In genomic region chr9:85401998-85402397, GRCh38 we compare ENCODE assay signal across 1 cellular context.
TF ChIP-seq lines count a peak whose summit lies in the region.

No MANE protein-coding gene starts in this region.

TF ChIP-seq in HEK293, 187 proteins besides CTCF, POLR2A, EP300 and RAD21 (continued from another document and continues in another):
- TF ChIP-seq ZNF513 (tag by site-specific recombination; IDR thresholded peaks at IDR 0.05) (0 out of 2 replicates have a peak, but pooled peaks have one; percentile 11), ZFP37 (tag by site-specific recombination; IDR thresholded peaks at IDR 0.05) (no peak), ZNF2 (tag by site-specific recombination; IDR thresholded peaks at IDR 0.05) (0 out of 2 replicates have a peak, but pooled peaks have one; percentile 61), ZFHX2 (tag by site-specific recombination; conservative IDR thresholded peaks at IDR 0.05) (no peak), ZNF221 (tag by site-specific recombination; IDR thresholded peaks at IDR 0.05; ENCODE audit: borderline replicate concordance) (no peak), OSR2 (tag by site-specific recombination; IDR thresholded peaks at IDR 0.05) (peak; percentile 96), ZEB2 (tag by site-specific recombination; IDR thresholded peaks at IDR 0.05) (peak; percentile 74), ZSCAN5A (tag by site-specific recombination; IDR thresholded peaks at IDR 0.05) (no peak), ZNF140 (tag by site-specific recombination; IDR thresholded peaks at IDR 0.05) (no peak), PRDM4 (tag by site-specific recombination; IDR thresholded peaks at IDR 0.05) (peak; percentile 90), INSM2 (tag by site-specific recombination; IDR thresholded peaks at IDR 0.05) (peak; percentile 89), ZNF580 (tag by site-specific recombination; IDR thresholded peaks at IDR 0.05) (peak; percentile 81; the same call in 1 of the 2 replicates), ZNF449 (tag by site-specific recombination; IDR thresholded peaks at IDR 0.05) (peak; percentile 58; the same call in 1 of the 2 replicates), ZBTB6 (tag by site-specific recombination; IDR thresholded peaks at IDR 0.05) (0 out of 2 replicates have a peak, but pooled peaks have one; percentile 24), ZNF76 (tag by site-specific recombination; IDR thresholded peaks at IDR 0.05; ENCODE audit: borderline replicate concordance, low read depth) (no peak), ZNF366 (tag by site-specific recombination; conservative IDR thresholded peaks at IDR 0.05) (peak; percentile 83), PBX3 (CRISPR knock-in tag; IDR thresholded peaks at IDR 0.05) (no peak), ZNF596 (tag by site-specific recombination; IDR thresholded peaks at IDR 0.05) (no peak), ZNF843 (tag by site-specific recombination; IDR thresholded peaks at IDR 0.05) (peak; percentile 96), ZBTB8A (tag by site-specific recombination; IDR thresholded peaks at IDR 0.05) (peak; percentile 16; the same call in 1 of the 2 replicates), TSHZ1 (tag by site-specific recombination; IDR thresholded peaks at IDR 0.05; ENCODE audit: borderline replicate concordance) (peak; percentile 92), ZNF184 (tag by site-specific recombination; IDR thresholded peaks at IDR 0.05) (peak; percentile 70; the same call in 1 of the 2 replicates), ZNF660 (tag by site-specific recombination; IDR thresholded peaks at IDR 0.05) (0 out of 2 replicates have a peak, but pooled peaks have one; percentile 47), ZSCAN30 (tag by site-specific recombination; IDR thresholded peaks at IDR 0.05) (0 out of 2 replicates have a peak, but pooled peaks have one; percentile 30), YY1 (tag by site-specific recombination; IDR thresholded peaks at IDR 0.05) (no peak), ZNF18 (tag by site-specific recombination; IDR thresholded peaks at IDR 0.05) (peak; percentile 72; the same call in 1 of the 2 replicates), PRDM6 (tag by site-specific recombination; IDR thresholded peaks at IDR 0.05) (peak; percentile 93), ZBTB7A (tag by site-specific recombination; IDR thresholded peaks at IDR 0.05; ENCODE audit: low read depth) (no peak)
